24 cellular contexts compared by ENCODE assay signal in the genomic region with DNA sequence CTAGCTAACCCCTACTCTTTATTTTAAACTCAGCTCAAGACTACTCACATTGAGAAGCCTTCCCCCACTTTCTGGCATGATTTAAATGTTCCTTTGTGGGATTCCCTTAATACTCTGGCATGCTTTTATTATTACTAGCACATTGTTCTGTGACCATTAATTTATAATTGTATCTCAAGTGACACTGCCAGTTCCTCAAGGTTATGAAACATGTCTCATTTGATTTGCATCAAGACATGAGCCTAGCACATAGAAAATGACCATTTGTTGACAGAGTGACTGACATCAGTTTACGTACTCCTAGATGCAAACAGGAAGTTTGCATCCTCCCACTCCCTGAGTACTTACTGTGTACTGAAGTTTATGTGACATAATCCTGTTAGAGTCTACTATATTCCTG. TPM values are rescaled to one million over a fixed set of nuclear protein-coding genes. Genes with fewer than 3 reads are reported as not detected.
A peak's percentile ranks its signal among the peaks of the same experiment; 100 is the strongest.
DNase-seq lines count a peak whose midpoint lies in the region; ATAC-seq and TF ChIP-seq lines count a peak whose summit lies in the region.
"Had no signal": no experiment of that assay in that cellular context is flagged by ENCODE, and none has a peak within 500 bp of the region (broad histone marks: within the 10 kb centered on the region; RNA-seq: fewer than 3 reads in every experiment).

No MANE protein-coding gene starts in this region.

- H3K27ac Mint-ChIP-seq in glutamatergic neuron (ENCODE audit: unreplicated experiment) = no peak overlapping the region
- H3K27ac Mint-ChIP-seq: activated CD4-positive, alpha-beta T cell treated with anti-CD3 and anti-CD28 coated beads, Interleukin-2, amount 10 ng/mL, durations not matched to agents 7 days and 5 days; activated naive CD8-positive, alpha-beta T cell treated with anti-CD3 and anti-CD28 coated beads for 36 hours; activated T-helper 2 cell treated with anti-CD3 and anti-CD28 coated beads, Interferon-gamma antibody, Interleukin-2, Interleukin-4, amounts not matched to agents 10 μg/mL and 5 μg/mL and 100 μg/mL, durations not matched to agents 14 hours and 24 hours and 36 hours; CD8-positive, alpha-beta memory T cell; natural killer cell had no signal

- H3K79me2 ChIP-seq in osteoblast (ENCODE audit: insufficient read depth, low read length) = no peaks in the 10 kb centered on the region
- H3K79me2 ChIP-seq: parathyroid adenoma had no signal

- no peaks in the 10 kb centered on the region for H3K9me3 ChIP-seq in osteoblast (ENCODE audit: low read depth, low read length)
- H3K9me3 ChIP-seq: sigmoid colon, testis had no signal

- H3K4me3 Mint-ChIP-seq in glutamatergic neuron (ENCODE audit: unreplicated experiment) = no peak overlapping the region
- H3K4me3 Mint-ChIP-seq: activated CD4-positive, alpha-beta T cell treated with anti-CD3 and anti-CD28 coated beads, Interleukin-2, amount 10 ng/mL, durations not matched to agents 7 days and 5 days; activated naive CD8-positive, alpha-beta T cell treated with anti-CD3 and anti-CD28 coated beads for 36 hours; CD8-positive, alpha-beta memory T cell; natural killer cell had no signal

- no peaks in the 10 kb centered on the region for H3K36me3 Mint-ChIP-seq in glutamatergic neuron (ENCODE audit: unreplicated experiment)
- H3K36me3 Mint-ChIP-seq: activated naive CD8-positive, alpha-beta T cell treated with anti-CD3 and anti-CD28 coated beads for 36 hours; CD8-positive, alpha-beta memory T cell; natural killer cell had no signal

- H3K36me3 ChIP-seq in osteoblast (ENCODE audit: insufficient read depth, low read length) = no peaks in the 10 kb centered on the region
- H3K36me3 ChIP-seq: sigmoid colon had no signal

- H4K20me1 ChIP-seq in osteoblast (ENCODE audit: insufficient read depth, low read length) = no peaks in the 10 kb centered on the region

- peak overlapping the region; percentile 40 for H3K27ac ChIP-seq in epithelial cell of prostate
- H3K27ac ChIP-seq in osteoblast (ENCODE audit: low read depth, low read length) = peak overlapping the region; percentile 50
- H3K27ac ChIP-seq: parathyroid adenoma, testis had no signal

- DNase-seq in EL = peak; percentile 41
- DNase-seq in RKO (ENCODE audit: low spot score) = peak; percentile 37
- no peak for DNase-seq in epithelial cell of prostate (ENCODE audit: low read depth, low spot score)
- DNase-seq in osteoblast (ENCODE audit: insufficient read length, low spot score, missing footprints) = no peak
- no peak for DNase-seq in glutamatergic neuron
- DNase-seq in GM03348 (ENCODE audit: low spot score) = no peak
- no peak for DNase-seq in NCI-H510A (lab: John Stamatoyannopoulos, UW)
- DNase-seq: activated CD4-positive, alpha-beta T cell treated with anti-CD3 and anti-CD28 coated beads, Interleukin-2, amount 10 ng/mL, durations not matched to agents 7 days and 5 days; activated naive CD8-positive, alpha-beta T cell treated with anti-CD3 and anti-CD28 coated beads for 36 hours; CD8-positive, alpha-beta memory T cell; DND-41; left cardiac atrium; mesendoderm; natural killer cell; NCI-H1436; NCI-H82; SHP77 treated with DMSO at 0.1 percent for 48 hours; sigmoid colon; testis had no signal

- H3K9me3 Mint-ChIP-seq in glutamatergic neuron (ENCODE audit: unreplicated experiment) = no peaks in the 10 kb centered on the region
- H3K9me3 Mint-ChIP-seq: activated CD4-positive, alpha-beta T cell treated with anti-CD3 and anti-CD28 coated beads, Interleukin-2, amount 10 ng/mL, durations not matched to agents 7 days and 5 days; activated T-helper 2 cell treated with anti-CD3 and anti-CD28 coated beads, Interferon-gamma antibody, Interleukin-2, Interleukin-4, amounts not matched to agents 10 μg/mL and 5 μg/mL and 100 μg/mL, durations not matched to agents 14 hours and 24 hours and 36 hours; natural killer cell had no signal

- no peak overlapping the region for H3K4me3 ChIP-seq in osteoblast (ENCODE audit: insufficient read depth, low read length)
- H3K4me3 ChIP-seq: sigmoid colon, testis had no signal

- no peaks in the 10 kb centered on the region for H3K27me3 Mint-ChIP-seq in glutamatergic neuron (ENCODE audit: unreplicated experiment)
- H3K27me3 Mint-ChIP-seq: activated CD4-positive, alpha-beta T cell treated with anti-CD3 and anti-CD28 coated beads, Interleukin-2, amount 10 ng/mL, durations not matched to agents 7 days and 5 days; activated naive CD8-positive, alpha-beta T cell treated with anti-CD3 and anti-CD28 coated beads for 36 hours; CD8-positive, alpha-beta memory T cell had no signal

- H3K4me1 ChIP-seq in osteoblast (ENCODE audit: insufficient read depth, low read length) = peaks cover 31% of the 10 kb centered on the region
- H3K4me1 ChIP-seq: parathyroid adenoma, testis had no signal

- no peaks in the 10 kb centered on the region for H3K27me3 ChIP-seq in osteoblast (ENCODE audit: insufficient read depth, low read length)
- H3K27me3 ChIP-seq: sigmoid colon, testis had no signal

- TF ChIP-seq CTCF in osteoblast (IDR thresholded peaks at IDR 0.05; ENCODE audit: extremely low read depth, low read depth, low read length) = no peak
- no peak for TF ChIP-seq CTCF in glutamatergic neuron (IDR thresholded peaks at IDR 0.05; ENCODE audit: partially characterized antibody, unreplicated experiment)

- no peak for ATAC-seq in HG03342 (IDR thresholded peaks at IDR 0.05; ENCODE audit: unreplicated experiment)
- ATAC-seq: HepG2, left cardiac atrium, natural killer cell had no signal

- no peak overlapping the region for H3K4me2 ChIP-seq in osteoblast (ENCODE audit: insufficient read depth, low read length)

- H2AFZ ChIP-seq in osteoblast (ENCODE audit: low read length) = no peak overlapping the region
- H2AFZ ChIP-seq: parathyroid adenoma had no signal

- H3K4me1 Mint-ChIP-seq in glutamatergic neuron (ENCODE audit: low read depth, unreplicated experiment) = no peaks in the 10 kb centered on the region
- H3K4me1 Mint-ChIP-seq: activated CD4-positive, alpha-beta T cell treated with anti-CD3 and anti-CD28 coated beads, Interleukin-2, amount 10 ng/mL, durations not matched to agents 7 days and 5 days; activated naive CD8-positive, alpha-beta T cell treated with anti-CD3 and anti-CD28 coated beads for 36 hours; CD8-positive, alpha-beta memory T cell; natural killer cell had no signal

RNA-seq across cellular contexts. Expression of gene RGS4, which starts 15.2 kb away (rescaled TPM):
- 130 and 142 TPM in 2 replicates for total RNA-seq in osteoblast
- 31.6 TPM for total RNA-seq in glutamatergic neuron (ENCODE audit: unreplicated experiment)
- total RNA-seq: activated CD4-positive, alpha-beta T cell treated with anti-CD3 and anti-CD28 coated beads, Interleukin-2, amount 10 ng/mL, durations not matched to agents 7 days and 5 days; activated naive CD8-positive, alpha-beta T cell treated with anti-CD3 and anti-CD28 coated beads for 36 hours; activated T-helper 2 cell treated with anti-CD3 and anti-CD28 coated beads, Interferon-gamma antibody, Interleukin-2, Interleukin-4, amounts not matched to agents 10 μg/mL and 5 μg/mL and 100 μg/mL, durations not matched to agents 14 hours and 24 hours and 36 hours; CD8-positive, alpha-beta memory T cell; HepG2; natural killer cell; T-helper 1 cell treated with Interleukin-12 subunit alpha and Interleukin-12 subunit beta and Interleukin-4 antibody, amounts not matched to agents 30 ng/mL and 1 ng/mL, for 36 hours had no signal

Comparison
In these comparisons a context has a peak if more than half of its experiments do, and no peak if none do; other contexts are left out.
1. DNase-seq: peak in EL (single experiment) and RKO (single experiment); none in epithelial cell of prostate (single experiment), osteoblast (single experiment), glutamatergic neuron (single experiment), GM03348 (single experiment) and NCI-H510A (single experiment).